ENCODE assay signal across 13 cellular contexts in the genomic region with DNA sequence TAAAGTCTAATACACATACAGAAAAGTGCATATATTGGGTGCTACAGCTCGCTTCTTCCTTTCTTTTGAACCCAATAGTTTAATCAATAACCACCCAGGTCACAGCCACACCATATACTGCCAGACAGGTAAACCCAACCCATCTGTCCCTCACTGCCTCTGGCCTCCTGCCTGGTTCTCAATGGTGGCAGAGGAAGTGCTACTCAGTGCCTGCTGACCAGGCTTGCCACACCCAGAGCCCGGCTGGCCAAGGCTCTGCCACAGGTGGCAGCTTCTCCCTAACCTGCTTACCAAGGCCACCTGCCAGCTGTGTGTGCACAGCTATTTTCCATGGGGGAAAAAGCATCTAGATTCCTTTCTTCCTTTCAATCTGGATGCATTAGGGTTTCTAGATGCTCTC. TPM values are rescaled to one million over a fixed set of nuclear protein-coding genes. Genes with fewer than 3 reads are reported as not detected.
DNase-seq lines count a peak whose midpoint lies in the region; ATAC-seq and TF ChIP-seq lines count a peak whose summit lies in the region.
"Had no signal": no experiment of that assay in that cellular context is flagged by ENCODE, and none has a peak within 500 bp of the region (broad histone marks: within the 10 kb centered on the region; RNA-seq: fewer than 3 reads in every experiment).

No MANE protein-coding gene starts in this region.

- 13 to 14% methylated on average over 2 of the region's 2 CpGs for WGBS in body of pancreas, 2 donors

- H3K27me3 ChIP-seq in AG04450 (ENCODE audit: control insufficient read depth, insufficient read depth, low read length) (peaks cover 7% of the 10 kb centered on the region), body of pancreas (peaks cover 0 to 12% of the 10 kb centered on the region in 2 donors), gastrocnemius medialis (no peaks in the 10 kb centered on the region)
- H3K27me3 ChIP-seq: ascending aorta, MG63 had no signal

- DNase-seq in AG04450 (ENCODE audit: low read depth, low spot score) = no peak
- peak; percentile 89 to 96 (median 94) for DNase-seq in body of pancreas
- DNase-seq in left colon = peak; percentile 84 to 92
- peak; percentile 86 to 93 for DNase-seq in gastrocnemius medialis
- DNase-seq in NCI-H446 treated with DMSO at 0.1 percent for 48 hours (lab: John Stamatoyannopoulos, UW) = no peak
- DNase-seq in natural killer cell = no peak
- no peak for DNase-seq in H4 (ENCODE audit: low spot score)
- DNase-seq: activated CD4-positive, alpha-beta T cell treated with anti-CD3 and anti-CD28 coated beads for 4 hours; MG63; NCI-H226 had no signal

- intact Hi-C loops in body of pancreas (cut with DNase I) (no loop called here), left colon (cut with DNase I, micrococcal nuclease) (loop anchor here in 1 of 2 donors (10.0 kb wide), 1 partner anchor 190 kb away; no protein-coding TSS in a partner anchor), gastrocnemius medialis (cut with DNase I; ENCODE audit: low total_unique reads) (loop anchor here (5.0 kb wide), 1 partner anchor 133 kb away; no protein-coding TSS in a partner anchor), natural killer cell (cut with micrococcal nuclease) (no loop called here)

- peak; percentile 75 for ATAC-seq in body of pancreas
- ATAC-seq in left colon = peak; percentile 73
- peak; percentile 11 to 22 for ATAC-seq in gastrocnemius medialis
- ATAC-seq in natural killer cell = no peak
- ATAC-seq in GM21737 (IDR thresholded peaks at IDR 0.05; ENCODE audit: unreplicated experiment) = no peak

- H3K4me3 ChIP-seq in AG04450 (ENCODE audit: low read depth, low read length) (peak overlapping the region; percentile 49), body of pancreas (no peak overlapping the region), gastrocnemius medialis (peak overlapping the region in 3 of 4 donors; percentile 11 to 78 (median 18))
- H3K4me3 ChIP-seq: HAP-1, MG63 had no signal

- H3K9me3 ChIP-seq in AG04450 (ENCODE audit: control insufficient read depth, insufficient read depth, low read length) (no peaks in the 10 kb centered on the region), body of pancreas (no peaks in the 10 kb centered on the region), gastrocnemius medialis (no peaks in the 10 kb centered on the region)
- H3K9me3 ChIP-seq: ascending aorta, HAP-1, MG63 had no signal

- CTCF ChIA-PET in AG04450 (lab: Charles Lee) = interaction anchor here (1.4 to 2.4 kb wide), 3 partner anchors 202 to 239 kb away, joined by 3 to 30 read pairs (median 3); no protein-coding TSS in a partner anchor

- no peak overlapping the region for H3K4me3 Mint-ChIP-seq in natural killer cell

- H3K27ac ChIP-seq in AG04450 (ENCODE audit: low read depth, low read length) = no peak overlapping the region
- H3K27ac ChIP-seq in body of pancreas = peak overlapping the region in 3 of 4 donors; percentile 1 to 54 (median 23)
- H3K27ac ChIP-seq in gastrocnemius medialis = peak overlapping the region; percentile 94 to 98 (median 96)

- TF ChIP-seq POLR2A in body of pancreas (IDR thresholded peaks at IDR 0.05) (no peak), gastrocnemius medialis (IDR thresholded peaks at IDR 0.05) (peak; percentile 15 to 55)

- H3K27ac Mint-ChIP-seq in natural killer cell = no peak overlapping the region

- H3K36me3 Mint-ChIP-seq in natural killer cell = no peaks in the 10 kb centered on the region

- H3K4me1 ChIP-seq in body of pancreas (peaks cover 54% of the 10 kb centered on the region), gastrocnemius medialis (peaks cover 18 to 24% of the 10 kb centered on the region in 2 donors)

- POLR2A ChIA-PET in AG04450 (lab: Yijun Ruan, JAX) = interaction anchor here (2.6 kb wide), 1 partner anchor 128 kb away, joined by 16 read pairs; no protein-coding TSS in a partner anchor

- H3K36me3 ChIP-seq in body of pancreas (replicated peaks in 1 of 2; ENCODE audit: insufficient read depth in 1 of 2, low read depth in 2 of 2) (no peaks in the 10 kb centered on the region), gastrocnemius medialis (no peaks in the 10 kb centered on the region)
- H3K36me3 ChIP-seq: ascending aorta, HAP-1, MG63 had no signal

- TF ChIP-seq CTCF in AG04450 (IDR thresholded peaks at IDR 0.05; ENCODE audit: low read depth, low read length) (no peak), body of pancreas (IDR thresholded peaks at IDR 0.05) (peak in 2 of 7 experiments; percentile 1 to 20), gastrocnemius medialis (IDR thresholded peaks at IDR 0.05 in 4 of 5, conservative IDR thresholded peaks at IDR 0.05 in 1 of 5) (no peak), natural killer cell (IDR thresholded peaks at IDR 0.05) (no peak)

- in situ Hi-C loops in gastrocnemius medialis (cut with MboI; ENCODE audit: low sequenced_read_pairs in 4 of 4) = loop anchor here in 3 of 4 donors (25.0 kb wide), 1 partner anchor 148 kb away; no protein-coding TSS in a partner anchor

- peaks cover 44 to 53% of the 10 kb centered on the region in 2 donors for H3K27me3 Mint-ChIP-seq in natural killer cell (ENCODE audit: low read depth in 2 of 2)

- peaks cover 0 to 3% of the 10 kb centered on the region in 2 donors for H3K4me1 Mint-ChIP-seq in natural killer cell

- no peaks in the 10 kb centered on the region for H3K9me3 Mint-ChIP-seq in natural killer cell

RNA-seq across cellular contexts. Expression of gene PMP22, which starts 0.6 kb away (rescaled TPM):
- polyA plus RNA-seq in AG04450 (2011; rRNA removed) = 204 and 225 TPM in 2 replicates
- polyA minus RNA-seq in AG04450 (2011; rRNA and poly(A)+ RNA removed) = 274 and 352 TPM in 2 replicates
- 10 to 100 TPM; 23.1 to 53.1 TPM for total RNA-seq in body of pancreas
- total RNA-seq in left colon = 10 to 100 TPM; 22.5 to 52.8 TPM
- 100 to 1,000 TPM in 1 of 4 donors, 10 to 100 TPM in 3; 75.5 to 227 (median 83.2) TPM for total RNA-seq in gastrocnemius medialis
- 1 to 10 TPM in 1 of 3 donors, not detected in 2; 5.7 TPM for total RNA-seq in natural killer cell
- 18.5 and 27.4 TPM in 2 replicates for total RNA-seq in H4 (2014; rRNA removed; shearing (Covaris generic))

Comparison
In these comparisons a context has a peak if more than half of its experiments do, and no peak if none do; other contexts are left out.
1. DNase-seq: peak in body of pancreas (4 of 4), left colon (2 of 2) and gastrocnemius medialis (2 of 2); none in AG04450 (single experiment), NCI-H446 treated with DMSO at 0.1 percent for 48 hours (single experiment), natural killer cell (single experiment) and H4 (single experiment).
2. H3K4me3 ChIP-seq: peak in AG04450 (single experiment) and gastrocnemius medialis (3 of 4); none in body of pancreas (0 of 2).
3. ATAC-seq: peak in body of pancreas (single experiment), left colon (single experiment) and gastrocnemius medialis (2 of 2); none in natural killer cell (0 of 3) and GM21737 (single experiment).
4. POLR2A ChIP-seq: peak in gastrocnemius medialis (2 of 2); none in body of pancreas (0 of 3).